In the genomic region with DNA sequence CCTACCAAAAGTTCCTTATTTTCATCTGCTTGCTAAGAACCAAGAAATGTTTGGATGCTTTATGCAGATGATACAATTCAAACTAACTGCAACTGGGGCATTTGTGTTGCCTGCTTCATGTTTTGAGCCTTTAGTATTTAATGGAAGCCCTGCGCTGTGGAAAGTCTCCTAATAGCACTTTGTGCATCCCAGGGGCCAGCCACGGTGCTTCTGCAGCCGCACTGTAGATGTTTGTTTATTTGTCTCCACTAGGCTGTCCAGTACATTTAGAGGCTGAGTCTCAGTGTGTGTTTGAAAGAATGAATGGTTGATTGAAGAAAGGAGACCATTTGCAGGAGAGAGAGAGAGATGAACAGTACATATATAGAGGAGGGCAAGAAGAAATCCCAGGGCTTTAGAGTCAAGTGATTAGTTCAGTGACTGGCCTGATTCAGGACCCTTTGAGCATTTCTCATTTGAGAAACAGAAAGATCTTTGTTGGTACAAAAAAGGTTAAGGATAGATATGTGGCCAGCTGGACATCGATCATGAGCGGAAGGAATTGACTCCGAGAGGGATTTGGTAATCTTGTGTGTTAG, we compare ENCODE assay signal across 13 cellular contexts.
"Had no signal": no experiment of that assay in that cellular context is flagged by ENCODE, and none has a peak within 500 bp of the region (broad histone marks: within the 10 kb centered on the region; RNA-seq: fewer than 3 reads in every experiment).

No MANE protein-coding gene starts in this region.

- H3K27me3 Mint-ChIP-seq: activated B cell treated with CpG ODN at 0.5 μM for 24 hours; activated CD4-positive, alpha-beta T cell treated with anti-CD3 and anti-CD28 coated beads, Interleukin-2, amount 10 ng/mL, durations not matched to agents 24 days and 14 days; T-helper 17 cell had no signal

- ATAC-seq: gastrocnemius medialis, natural killer cell, T-helper 17 cell had no signal

- H3K27me3 ChIP-seq: colonic mucosa, gastrocnemius medialis, vagina had no signal

- FAIRE-seq: astrocyte, endothelial cell of umbilical vein had no signal

- H3K4me3 ChIP-seq: colonic mucosa, gastrocnemius medialis, vagina had no signal

- H3K36me3 ChIP-seq: colonic mucosa, gastrocnemius medialis, vagina had no signal

- H3K4me3 Mint-ChIP-seq: activated B cell treated with CpG ODN at 0.5 μM for 24 hours; activated CD4-positive, alpha-beta T cell treated with anti-CD3 and anti-CD28 coated beads, Interleukin-2, amount 10 ng/mL, durations not matched to agents 24 days and 14 days; activated T-helper 1 cell treated with anti-CD3 and anti-CD28 coated beads, Interleukin-12 subunit alpha, Interleukin-12 subunit beta, Interleukin-2, Interleukin-4 antibody, amounts not matched to agents 30 ng/mL and 10 ng/mL and 1 ng/mL, durations not matched to agents 14 hours and 24 hours and 36 hours; natural killer cell; T-helper 17 cell had no signal

- H3K27ac ChIP-seq: gastrocnemius medialis, vagina had no signal

- DNase-seq: activated B cell treated with CpG ODN at 0.5 μM for 24 hours; activated CD4-positive, alpha-beta T cell treated with anti-CD3 and anti-CD28 coated beads, Interleukin-2, amount 10 ng/mL, durations not matched to agents 24 days and 14 days; activated naive CD4-positive, alpha-beta T cell treated with Interleukin-2 at 50 U/mL for 16 hours; colonic mucosa; gastrocnemius medialis; kidney glomerular epithelial cell; natural killer cell; stimulated activated CD4-positive, alpha-beta T cell treated with anti-CD3 and anti-CD28 coated beads, Interleukin-4, amount 100 ng/mL, for 4 hours; T-helper 17 cell had no signal

- H3K27ac Mint-ChIP-seq: activated B cell treated with CpG ODN at 0.5 μM for 24 hours; activated CD4-positive, alpha-beta T cell treated with anti-CD3 and anti-CD28 coated beads, Interleukin-2, amount 10 ng/mL, durations not matched to agents 24 days and 14 days; activated T-helper 1 cell treated with anti-CD3 and anti-CD28 coated beads, Interleukin-12 subunit alpha, Interleukin-12 subunit beta, Interleukin-2, Interleukin-4 antibody, amounts not matched to agents 30 ng/mL and 10 ng/mL and 1 ng/mL, durations not matched to agents 14 hours and 24 hours and 36 hours; natural killer cell had no signal

- H3K9me3 Mint-ChIP-seq: activated B cell treated with CpG ODN at 0.5 μM for 24 hours; activated CD4-positive, alpha-beta T cell treated with anti-CD3 and anti-CD28 coated beads, Interleukin-2, amount 10 ng/mL, durations not matched to agents 24 days and 14 days; activated T-helper 1 cell treated with anti-CD3 and anti-CD28 coated beads, Interleukin-12 subunit alpha, Interleukin-12 subunit beta, Interleukin-2, Interleukin-4 antibody, amounts not matched to agents 30 ng/mL and 10 ng/mL and 1 ng/mL, durations not matched to agents 14 hours and 24 hours and 36 hours; natural killer cell had no signal

- H3K9me3 ChIP-seq: colonic mucosa, gastrocnemius medialis, vagina had no signal

- H3K36me3 Mint-ChIP-seq: natural killer cell had no signal

- H3K4me1 ChIP-seq: colonic mucosa had no signal
